In genomic region chr2:38394041-38394440, GRCh38 we compare ENCODE assay signal across 18 cellular contexts. TPM values are rescaled to one million over a fixed set of nuclear protein-coding genes. Genes with fewer than 3 reads are reported as not detected.
DNase-seq lines count a peak whose midpoint lies in the region; ATAC-seq and TF ChIP-seq lines count a peak whose summit lies in the region.
"Had no signal": no experiment of that assay in that cellular context is flagged by ENCODE, and none has a peak within 500 bp of the region (broad histone marks: within the 10 kb centered on the region; RNA-seq: fewer than 3 reads in every experiment).

No MANE protein-coding gene starts in this region.

- no peaks in the 10 kb centered on the region for H4K20me1 ChIP-seq in Loucy (ENCODE audit: insufficient read depth, low read length, poor library complexity, severe bottlenecking)
- H4K20me1 ChIP-seq: BLaER1 treated with 17β-estradiol and CSF1 and Interleukin-3, amounts not matched to agents 10 nM and 100 nM had no signal

- DNase-seq in ELR (ENCODE audit: low read depth), result peak; percentile 10
- DNase-seq in astrocyte of the hippocampus (ENCODE audit: low read depth, low spot score), result peak; percentile 23
- DNase-seq in neural crest cell (ENCODE audit: low read depth, low spot score), result no peak
- no peak for DNase-seq in RPMI8226
- no peak for DNase-seq in activated CD4-positive, alpha-beta memory T cell treated with anti-CD3 and anti-CD28 coated beads, Interleukin-2, amount 10 ng/mL, durations not matched to agents 7 days and 5 days
- DNase-seq: CD8-positive, alpha-beta memory T cell; DMS79 treated with DMSO at 0.1 percent for 48 hours; NCI-H1092 treated with DMSO at 0.1 percent for 48 hours; NCI-H1694; NCI-H2107; NCI-H2227 treated with DMSO at 0.1 percent for 48 hours; NCI-H524; SIG-M5 had no signal

- H3K36me3 Mint-ChIP-seq in neural crest cell (ENCODE audit: low read depth), result no peaks in the 10 kb centered on the region
- H3K36me3 Mint-ChIP-seq in activated CD4-positive, alpha-beta memory T cell treated with anti-CD3 and anti-CD28 coated beads, Interleukin-2, amount 10 ng/mL, durations not matched to agents 7 days and 5 days (ENCODE audit: low read depth), result no peaks in the 10 kb centered on the region
- H3K36me3 Mint-ChIP-seq: CD8-positive, alpha-beta memory T cell had no signal

- H3K9me3 Mint-ChIP-seq in neural crest cell, result peaks cover 6% of the 10 kb centered on the region
- H3K9me3 Mint-ChIP-seq in activated CD4-positive, alpha-beta memory T cell treated with anti-CD3 and anti-CD28 coated beads, Interleukin-2, amount 10 ng/mL, durations not matched to agents 7 days and 5 days, result peaks cover 3% of the 10 kb centered on the region

- no peaks in the 10 kb centered on the region for H3K36me3 ChIP-seq in Loucy (ENCODE audit: insufficient read depth, low read length)
- H3K36me3 ChIP-seq: BLaER1 treated with 17β-estradiol and CSF1 and Interleukin-3, amounts not matched to agents 10 nM and 100 nM had no signal

- no peaks in the 10 kb centered on the region for H3K79me2 ChIP-seq in Loucy (ENCODE audit: insufficient read depth, low read length)

- H3K4me3 Mint-ChIP-seq in neural crest cell, result no peak overlapping the region
- no peak overlapping the region for H3K4me3 Mint-ChIP-seq in activated CD4-positive, alpha-beta memory T cell treated with anti-CD3 and anti-CD28 coated beads, Interleukin-2, amount 10 ng/mL, durations not matched to agents 7 days and 5 days
- H3K4me3 Mint-ChIP-seq: CD8-positive, alpha-beta memory T cell had no signal

- peak overlapping the region; percentile 63 for H3K4me2 ChIP-seq in Loucy (ENCODE audit: low read depth, low read length, poor library complexity, severe bottlenecking)
- H3K4me2 ChIP-seq: A549 had no signal

- peaks cover 4% of the 10 kb centered on the region for H3K27me3 Mint-ChIP-seq in neural crest cell (ENCODE audit: low read depth)
- H3K27me3 Mint-ChIP-seq in activated CD4-positive, alpha-beta memory T cell treated with anti-CD3 and anti-CD28 coated beads, Interleukin-2, amount 10 ng/mL, durations not matched to agents 7 days and 5 days, result peaks cover 22% of the 10 kb centered on the region

- ATAC-seq in GM18907 (IDR thresholded peaks at IDR 0.05; ENCODE audit: unreplicated experiment) (no peak), HG03159 (IDR thresholded peaks at IDR 0.05; ENCODE audit: unreplicated experiment) (no peak)
- ATAC-seq: A549 had no signal

- peaks cover 14% of the 10 kb centered on the region for H3K4me1 Mint-ChIP-seq in neural crest cell
- peaks cover 23% of the 10 kb centered on the region for H3K4me1 Mint-ChIP-seq in activated CD4-positive, alpha-beta memory T cell treated with anti-CD3 and anti-CD28 coated beads, Interleukin-2, amount 10 ng/mL, durations not matched to agents 7 days and 5 days

- peaks cover 12% of the 10 kb centered on the region for H3K4me1 ChIP-seq in Loucy (ENCODE audit: insufficient read depth, low read length, poor library complexity, severe bottlenecking)
- H3K4me1 ChIP-seq: A549 had no signal

- TF ChIP-seq CTCF in Loucy (conservative IDR thresholded peaks at IDR 0.05; ENCODE audit: low read length) (no peak), neural crest cell (conservative IDR thresholded peaks at IDR 0.05) (no peak)

- no peak overlapping the region for H2AFZ ChIP-seq in Loucy (ENCODE audit: low read length)

- CTCF ChIA-PET in activated CD4-positive, alpha-beta memory T cell treated with anti-CD3 and anti-CD28 coated beads, Interleukin-2, amount 10 ng/mL, durations not matched to agents 7 days and 5 days (lab: Charles Lee), result no interaction called here

- H3K9me3 ChIP-seq in Loucy (ENCODE audit: insufficient read depth, low read depth, low read length), result no peaks in the 10 kb centered on the region
- H3K9me3 ChIP-seq: A549 had no signal

- H3K27ac Mint-ChIP-seq in neural crest cell (ENCODE audit: unreplicated experiment), result peak overlapping the region; percentile 71
- H3K27ac Mint-ChIP-seq in activated CD4-positive, alpha-beta memory T cell treated with anti-CD3 and anti-CD28 coated beads, Interleukin-2, amount 10 ng/mL, durations not matched to agents 7 days and 5 days, result no peak overlapping the region
- H3K27ac Mint-ChIP-seq: CD8-positive, alpha-beta memory T cell had no signal

- no peaks in the 10 kb centered on the region for H3F3A ChIP-seq in Loucy (ENCODE audit: low read depth)

- H3K4me3 ChIP-seq in Loucy (ENCODE audit: low read length, poor library complexity, severe bottlenecking), result no peak overlapping the region
- H3K4me3 ChIP-seq: A549; BLaER1 treated with 17β-estradiol and CSF1 and Interleukin-3, amounts not matched to agents 10 nM and 100 nM had no signal

- H3K9ac ChIP-seq in Loucy (ENCODE audit: low read depth, low read length, poor library complexity, severe bottlenecking), result no peak overlapping the region
- H3K9ac ChIP-seq: BLaER1 treated with 17β-estradiol and CSF1 and Interleukin-3, amounts not matched to agents 10 nM and 100 nM had no signal

- POLR2A ChIA-PET in activated CD4-positive, alpha-beta memory T cell treated with anti-CD3 and anti-CD28 coated beads, Interleukin-2, amount 10 ng/mL, durations not matched to agents 7 days and 5 days (lab: Charles Lee), result interaction anchor here (1.4 kb wide), 1 partner anchor 17 kb away, joined by 9 read pairs; the partner anchor contains the start of gene ATL2

- no peaks in the 10 kb centered on the region for H3K9me2 ChIP-seq in Loucy (replicated peaks; ENCODE audit: low read depth, low read length)

- H3K27me3 ChIP-seq in Loucy (ENCODE audit: insufficient read depth, low read length, poor library complexity, severe bottlenecking), result no peaks in the 10 kb centered on the region
- H3K27me3 ChIP-seq: BLaER1 treated with 17β-estradiol and CSF1 and Interleukin-3, amounts not matched to agents 10 nM and 100 nM had no signal

RNA-seq across cellular contexts. Expression of gene ATL2, which starts 17.0 kb away (rescaled TPM):
- 72.9 and 79.3 TPM in 2 replicates for total RNA-seq in neural crest cell
- total RNA-seq in activated CD4-positive, alpha-beta memory T cell treated with anti-CD3 and anti-CD28 coated beads, Interleukin-2, amount 10 ng/mL, durations not matched to agents 7 days and 5 days, result 10 to 100 TPM; 47.9 to 51.9 TPM

Comparison
In these comparisons a context has a peak if more than half of its experiments do, and no peak if none do; other contexts are left out.
1. DNase-seq: peak in ELR (single experiment) and astrocyte of the hippocampus (single experiment); none in neural crest cell (single experiment), RPMI8226 (single experiment) and activated CD4-positive, alpha-beta memory T cell treated with anti-CD3 and anti-CD28 coated beads, Interleukin-2, amount 10 ng/mL, durations not matched to agents 7 days and 5 days (single experiment).